Comparison of ENCODE assay signal across 11 cellular contexts in genomic region chr2:46365913-46366674, GRCh38.
A peak's percentile ranks its signal among the peaks of the same experiment; 100 is the strongest.
DNase-seq lines count a peak whose midpoint lies in the region; ATAC-seq and TF ChIP-seq lines count a peak whose summit lies in the region.
"Had no signal": no experiment of that assay in that cellular context is flagged by ENCODE, and none has a peak within 500 bp of the region (broad histone marks: within the 10 kb centered on the region; RNA-seq: fewer than 3 reads in every experiment).

No MANE protein-coding gene starts in this region.

- H2AFZ ChIP-seq in SK-N-SH (ENCODE audit: low read depth), result no peak overlapping the region

- H4K20me1 ChIP-seq in SK-N-SH (ENCODE audit: insufficient read depth), result no peaks in the 10 kb centered on the region

- no peak for ATAC-seq in thoracic aorta (ENCODE audit: insufficient number of reproducible peaks, low FRiP score, low read depth)

- H3K4me3 ChIP-seq in SK-N-SH (ENCODE audit: low read depth in 2 of 2, low read length in 1 of 2) (no peak overlapping the region), thoracic aorta (no peak overlapping the region)
- H3K4me3 ChIP-seq: SJSA1, suprapubic skin had no signal

- H3K4me1 ChIP-seq in SK-N-SH (ENCODE audit: control insufficient read depth in 1 of 2, insufficient read depth in 2 of 2, low read depth in 1 of 2, low read length in 1 of 2), result peaks cover 14 to 79% of the 10 kb centered on the region in 2 experiments; a peak in 3 of 4 replicates
- peaks cover 5 to 40% of the 10 kb centered on the region in 2 donors for H3K4me1 ChIP-seq in thoracic aorta (ENCODE audit: control insufficient read depth in 1 of 2, low read depth in 2 of 2)

- H3K27ac ChIP-seq in SK-N-SH (ENCODE audit: low read depth in 2 of 2, low read length in 1 of 2) (peak overlapping the region in 1 of 2 experiments; percentile 98; a peak in 2 of 4 replicates), thoracic aorta (no peak overlapping the region)
- H3K27ac ChIP-seq: SJSA1, suprapubic skin had no signal

- H3K9me2 ChIP-seq in SK-N-SH, result no peaks in the 10 kb centered on the region

- H3K36me3 ChIP-seq in SK-N-SH (replicated peaks in 1 of 2; ENCODE audit: control insufficient read depth in 1 of 2, insufficient read depth in 2 of 2, low read length in 1 of 2), result peaks cover 54 to 80% of the 10 kb centered on the region in 2 experiments
- H3K36me3 ChIP-seq in thoracic aorta, result peaks cover 33% of the 10 kb centered on the region

- peak; percentile 76 for TF ChIP-seq CTCF in SK-N-SH (IDR thresholded peaks at IDR 0.05)
- TF ChIP-seq CTCF in glutamatergic neuron (IDR thresholded peaks at IDR 0.05; ENCODE audit: partially characterized antibody, unreplicated experiment), result peak; percentile 51
- peak; percentile 44 for TF ChIP-seq CTCF in thoracic aorta (IDR thresholded peaks at IDR 0.05)

- WGBS in SK-N-SH (ENCODE audit: low lambda C conversion rate), result 95% methylated on average over 15 of the region's 15 CpGs

- H3K9ac ChIP-seq in SK-N-SH, result no peak overlapping the region

- H3F3A ChIP-seq in SK-N-SH (replicated peaks; ENCODE audit: insufficient read depth), result no peaks in the 10 kb centered on the region

- H3K27ac Mint-ChIP-seq in glutamatergic neuron (ENCODE audit: unreplicated experiment), result no peak overlapping the region

- no peak overlapping the region for H3K4me3 Mint-ChIP-seq in glutamatergic neuron (ENCODE audit: unreplicated experiment)

- peaks cover 4% of the 10 kb centered on the region for H3K27me3 Mint-ChIP-seq in glutamatergic neuron (ENCODE audit: unreplicated experiment)

- peaks cover 28% of the 10 kb centered on the region for H3K79me2 ChIP-seq in SK-N-SH (ENCODE audit: insufficient read depth)

- no peaks in the 10 kb centered on the region for H3K36me3 Mint-ChIP-seq in glutamatergic neuron (ENCODE audit: unreplicated experiment)

- TF ChIP-seq EP300 in SK-N-SH (IDR thresholded peaks at IDR 0.05; ENCODE audit: borderline replicate concordance in 1 of 2, low read depth in 1 of 2, low read length in 1 of 2), result no peak

- DNase-seq in DMS53 (lab: John Stamatoyannopoulos, UW), result peak; percentile 11
- no peak for DNase-seq in DMS53 treated with DMSO at 0.1 percent for 48 hours (lab: John Stamatoyannopoulos, UW; ENCODE audit: unreplicated experiment)
- peak; percentile 59 for DNase-seq in SK-N-SH
- DNase-seq in glutamatergic neuron, result no peak
- DNase-seq in thoracic aorta (ENCODE audit: low spot score), result no peak
- DNase-seq in NCI-H748 (lab: John Stamatoyannopoulos, UW; ENCODE audit: unreplicated experiment), result no peak
- DNase-seq in RKO (ENCODE audit: low spot score), result no peak
- DNase-seq in NCI-H774 (lab: John Stamatoyannopoulos, UW), result no peak
- DNase-seq: activated gamma-delta T cell had no signal

- peak; percentile 69 for TF ChIP-seq RAD21 in SK-N-SH (IDR thresholded peaks at IDR 0.05; ENCODE audit: low read length)

- POLR2A ChIA-PET in SK-N-SH (lab: Yijun Ruan, JAX), result interaction anchor here (0.6 to 2.6 kb wide), 4 partner anchors 26 to 69 kb away, joined by 3 to 12 read pairs (median 6); partner anchors contain the start of gene EPAS1

- no peak overlapping the region for H3K4me2 ChIP-seq in SK-N-SH

- H3K27me3 ChIP-seq in SK-N-SH (ENCODE audit: insufficient read depth) (no peaks in the 10 kb centered on the region), thoracic aorta (replicated peaks; ENCODE audit: insufficient read depth) (no peaks in the 10 kb centered on the region)
- H3K27me3 ChIP-seq: SJSA1, suprapubic skin had no signal

- peaks cover 2% of the 10 kb centered on the region for H3K9me3 Mint-ChIP-seq in glutamatergic neuron (ENCODE audit: unreplicated experiment)

- CTCF ChIA-PET in SK-N-SH (lab: Yijun Ruan, JAX), result interaction anchor here (0.6 to 4.4 kb wide), 56 partner anchors 9 to 383 kb away, joined by 3 to 65 read pairs (median 6); partner anchors contain the start of gene EPAS1

- H3K9me3 ChIP-seq in SK-N-SH (no peaks in the 10 kb centered on the region), thoracic aorta (no peaks in the 10 kb centered on the region)
- H3K9me3 ChIP-seq: SJSA1, suprapubic skin had no signal

- H3K4me1 Mint-ChIP-seq in glutamatergic neuron (ENCODE audit: low read depth, unreplicated experiment), result no peaks in the 10 kb centered on the region

TF ChIP-seq in SK-N-SH, 30 proteins besides CTCF, POLR2A, EP300 and RAD21:
- TF ChIP-seq, protein P1, sequence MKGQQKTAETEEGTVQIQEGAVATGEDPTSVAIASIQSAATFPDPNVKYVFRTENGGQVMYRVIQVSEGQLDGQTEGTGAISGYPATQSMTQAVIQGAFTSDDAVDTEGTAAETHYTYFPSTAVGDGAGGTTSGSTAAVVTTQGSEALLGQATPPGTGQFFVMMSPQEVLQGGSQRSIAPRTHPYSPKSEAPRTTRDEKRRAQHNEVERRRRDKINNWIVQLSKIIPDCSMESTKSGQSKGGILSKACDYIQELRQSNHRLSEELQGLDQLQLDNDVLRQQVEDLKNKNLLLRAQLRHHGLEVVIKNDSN (IDR thresholded peaks at IDR 0.05; ENCODE audit: borderline replicate concordance, low read depth), result no peak
- TF ChIP-seq SMC3 (IDR thresholded peaks at IDR 0.05; ENCODE audit: low read depth, low read length) (peak; percentile 73), NFIC (IDR thresholded peaks at IDR 0.05; ENCODE audit: borderline replicate concordance) (no peak), CHD2 (IDR thresholded peaks at IDR 0.05; ENCODE audit: low read length, partially characterized antibody) (no peak), MXI1 (IDR thresholded peaks at IDR 0.05; ENCODE audit: low read depth, low read length) (0 out of 2 replicates have a peak, but pooled peaks have one; percentile 8), RXRA (IDR thresholded peaks at IDR 0.05; ENCODE audit: borderline replicate concordance, low read depth) (no peak)
TF ChIP-seq in SK-N-SH: peak in this region for 2.

Comparison
In these comparisons a context has a peak if more than half of its experiments do, and no peak if none do; other contexts are left out.
1. DNase-seq: peak in DMS53 (single experiment) and SK-N-SH (single experiment); none in DMS53 treated with DMSO at 0.1 percent for 48 hours (single experiment), glutamatergic neuron (single experiment), thoracic aorta (single experiment), NCI-H748 (single experiment), RKO (single experiment) and NCI-H774 (single experiment).
2. Peak in every context shown above with its lines, with median percentiles within 50 percentile points of each other: CTCF ChIP-seq.